ENCODE assay signal across 25 cellular contexts in the genomic region with DNA sequence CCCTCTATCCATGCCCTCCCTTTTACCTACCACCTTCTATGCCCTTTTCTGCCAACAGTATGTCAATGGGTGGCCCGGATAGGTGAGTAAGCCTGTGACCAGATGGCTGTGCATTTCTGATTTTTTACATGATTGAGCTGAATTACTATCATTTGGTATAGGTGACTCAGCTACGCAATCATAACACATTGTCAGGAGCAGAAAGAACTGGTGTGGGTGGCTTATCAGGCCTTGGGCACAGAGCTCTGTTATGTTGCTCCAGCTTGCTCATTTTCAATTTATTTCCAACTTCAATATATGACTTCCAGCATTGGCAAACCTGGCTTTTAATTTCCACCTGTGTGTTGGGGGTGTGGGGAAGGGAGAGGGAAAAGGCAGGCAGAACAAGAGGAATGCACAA.
"Had no signal": no experiment of that assay in that cellular context is flagged by ENCODE, and none has a peak within 500 bp of the region (broad histone marks: within the 10 kb centered on the region; RNA-seq: fewer than 3 reads in every experiment).

No MANE protein-coding gene starts in this region.

- DNase-seq: activated CD4-positive, alpha-beta T cell treated with anti-CD3 and anti-CD28 coated beads for 4 hours; activated CD4-positive, alpha-beta T cell treated with anti-CD3 and anti-CD28 coated beads, Interleukin-2, amount 50 U/mL, for 48 hours; activated CD8-positive, alpha-beta memory T cell treated with anti-CD3 and anti-CD28 coated beads for 24 hours; activated effector memory CD4-positive, alpha-beta T cell treated with anti-CD3 and anti-CD28 coated beads, Interleukin-2, amount 50 U/mL, for 16 hours; activated naive CD4-positive, alpha-beta T cell treated with anti-CD3 and anti-CD28 coated beads, Interleukin-2, amount 10 ng/mL, durations not matched to agents 7 days and 5 days; activated naive CD8-positive, alpha-beta T cell treated with anti-CD3 and anti-CD28 coated beads, Interleukin-2, amount 10 ng/mL, durations not matched to agents 7 days and 5 days; colonic mucosa; effector CD8-positive, alpha-beta T cell; gastrocnemius medialis; glutamatergic neuron; left cardiac atrium; left ventricle myocardium superior; right lobe of liver; small intestine; stimulated activated CD4-positive, alpha-beta T cell treated with anti-CD3 and anti-CD28 coated beads, Interleukin-1b, Interleukin-23, amount 100 ng/mL, for 48 hours; stimulated activated CD4-positive, alpha-beta T cell treated with anti-CD3 and anti-CD28 coated beads, Interleukin-4, amount 100 ng/mL, for 4 hours; stimulated activated CD8-positive, alpha-beta memory T cell treated with anti-CD3 and anti-CD28 coated beads, Interleukin-4, amount 100 ng/mL, for 48 hours; stimulated activated naive CD8-positive, alpha-beta T cell treated with anti-CD3 and anti-CD28 coated beads, Interleukin-15, amount 100 ng/mL, for 72 hours; substantia nigra; T-helper 9 cell; upper lobe of left lung had no signal

- ATAC-seq: gastrocnemius medialis; left cardiac atrium; left ventricle myocardium superior; right lobe of liver; stimulated activated memory B cell treated with anti-CD40 and anti-IgM and Interleukin-4, amounts not matched to agents 10 μg/mL and 1 μg/mL and 100 μg/mL, for 72 hours; stimulated activated naive CD8-positive, alpha-beta T cell treated with anti-CD3 and anti-CD28 coated beads, Interleukin-15, amount 100 ng/mL, for 72 hours had no signal

- H3K27me3 Mint-ChIP-seq: activated naive CD4-positive, alpha-beta T cell treated with anti-CD3 and anti-CD28 coated beads, Interleukin-2, amount 10 ng/mL, durations not matched to agents 7 days and 5 days; stimulated activated memory B cell treated with anti-CD40 and anti-IgM and Interleukin-4, amounts not matched to agents 10 μg/mL and 1 μg/mL and 100 μg/mL, for 72 hours; stimulated activated naive CD8-positive, alpha-beta T cell treated with anti-CD3 and anti-CD28 coated beads, Interleukin-15, amount 100 ng/mL, for 72 hours had no signal

- H3K27ac Mint-ChIP-seq: activated naive CD4-positive, alpha-beta T cell treated with anti-CD3 and anti-CD28 coated beads, Interleukin-2, amount 10 ng/mL, durations not matched to agents 7 days and 5 days; activated naive CD8-positive, alpha-beta T cell treated with anti-CD3 and anti-CD28 coated beads, Interleukin-2, amount 10 ng/mL, durations not matched to agents 7 days and 5 days; nephron; stimulated activated memory B cell treated with anti-CD40 and anti-IgM and Interleukin-4, amounts not matched to agents 10 μg/mL and 1 μg/mL and 100 μg/mL, for 72 hours; stimulated activated naive CD8-positive, alpha-beta T cell treated with anti-CD3 and anti-CD28 coated beads, Interleukin-15, amount 100 ng/mL, for 72 hours; T-helper 1 cell treated with Interleukin-12 subunit alpha and Interleukin-12 subunit beta and Interleukin-4 antibody, amounts not matched to agents 30 μg/mL and 1 μg/mL, for 36 hours had no signal

- H3K4me1 Mint-ChIP-seq: activated naive CD4-positive, alpha-beta T cell treated with anti-CD3 and anti-CD28 coated beads, Interleukin-2, amount 10 ng/mL, durations not matched to agents 7 days and 5 days; activated naive CD8-positive, alpha-beta T cell treated with anti-CD3 and anti-CD28 coated beads, Interleukin-2, amount 10 ng/mL, durations not matched to agents 7 days and 5 days; central memory CD8-positive, alpha-beta T cell; nephron; stimulated activated memory B cell treated with anti-CD40 and anti-IgM and Interleukin-4, amounts not matched to agents 10 μg/mL and 1 μg/mL and 100 μg/mL, for 72 hours; stimulated activated naive CD8-positive, alpha-beta T cell treated with anti-CD3 and anti-CD28 coated beads, Interleukin-15, amount 100 ng/mL, for 72 hours had no signal

- H3K9me3 Mint-ChIP-seq: activated naive CD4-positive, alpha-beta T cell treated with anti-CD3 and anti-CD28 coated beads, Interleukin-2, amount 10 ng/mL, durations not matched to agents 7 days and 5 days; activated naive CD8-positive, alpha-beta T cell treated with anti-CD3 and anti-CD28 coated beads, Interleukin-2, amount 10 ng/mL, durations not matched to agents 7 days and 5 days; central memory CD8-positive, alpha-beta T cell; nephron; stimulated activated naive CD8-positive, alpha-beta T cell treated with anti-CD3 and anti-CD28 coated beads, Interleukin-15, amount 100 ng/mL, for 72 hours; T-helper 1 cell treated with Interleukin-12 subunit alpha and Interleukin-12 subunit beta and Interleukin-4 antibody, amounts not matched to agents 30 μg/mL and 1 μg/mL, for 36 hours had no signal

- H3K4me3 Mint-ChIP-seq: activated naive CD4-positive, alpha-beta T cell treated with anti-CD3 and anti-CD28 coated beads, Interleukin-2, amount 10 ng/mL, durations not matched to agents 7 days and 5 days; activated naive CD8-positive, alpha-beta T cell treated with anti-CD3 and anti-CD28 coated beads, Interleukin-2, amount 10 ng/mL, durations not matched to agents 7 days and 5 days; central memory CD8-positive, alpha-beta T cell; nephron; stimulated activated memory B cell treated with anti-CD40 and anti-IgM and Interleukin-4, amounts not matched to agents 10 μg/mL and 1 μg/mL and 100 μg/mL, for 72 hours; stimulated activated naive CD8-positive, alpha-beta T cell treated with anti-CD3 and anti-CD28 coated beads, Interleukin-15, amount 100 ng/mL, for 72 hours; T-helper 1 cell treated with Interleukin-12 subunit alpha and Interleukin-12 subunit beta and Interleukin-4 antibody, amounts not matched to agents 30 μg/mL and 1 μg/mL, for 36 hours had no signal

- H3K36me3 Mint-ChIP-seq: activated naive CD4-positive, alpha-beta T cell treated with anti-CD3 and anti-CD28 coated beads, Interleukin-2, amount 10 ng/mL, durations not matched to agents 7 days and 5 days; activated naive CD8-positive, alpha-beta T cell treated with anti-CD3 and anti-CD28 coated beads, Interleukin-2, amount 10 ng/mL, durations not matched to agents 7 days and 5 days; stimulated activated memory B cell treated with anti-CD40 and anti-IgM and Interleukin-4, amounts not matched to agents 10 μg/mL and 1 μg/mL and 100 μg/mL, for 72 hours had no signal
